In the genomic region with DNA sequence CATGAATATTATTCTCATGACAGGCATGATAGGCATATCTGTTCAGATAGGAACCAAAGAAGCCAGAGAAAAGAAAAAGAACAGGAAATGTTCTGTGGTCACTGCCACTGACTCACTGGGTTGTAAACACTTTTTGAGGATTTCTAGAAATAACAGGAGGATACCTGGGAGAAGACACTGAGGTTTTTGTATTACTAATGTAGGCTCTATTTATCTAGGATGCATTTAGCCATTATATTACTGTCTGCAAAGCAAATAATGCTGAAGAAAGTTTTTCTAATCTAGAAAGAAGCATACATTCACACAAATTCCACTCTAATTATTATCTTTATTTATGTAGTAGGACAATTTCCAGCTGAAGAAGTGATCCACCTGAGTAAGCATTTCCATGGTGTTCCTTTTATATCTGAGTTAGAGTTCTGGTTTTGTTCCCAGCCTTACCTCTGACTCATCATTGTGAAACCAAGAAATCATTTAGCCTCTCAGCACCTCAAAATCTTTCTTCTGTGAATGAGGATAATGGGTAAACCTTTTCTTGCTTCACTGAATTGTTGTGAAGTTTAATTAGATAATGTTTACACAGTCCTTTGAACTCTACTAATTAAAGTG, we compare ENCODE assay signal across 14 cellular contexts. TPM values are rescaled to one million over a fixed set of nuclear protein-coding genes. Genes with fewer than 3 reads are reported as not detected.
A peak's percentile ranks its signal among the peaks of the same experiment; 100 is the strongest.
DNase-seq lines count a peak whose midpoint lies in the region; ATAC-seq, FAIRE-seq and TF ChIP-seq lines count a peak whose summit lies in the region.
"Had no signal": no experiment of that assay in that cellular context is flagged by ENCODE, and none has a peak within 500 bp of the region (broad histone marks: within the 10 kb centered on the region; RNA-seq: fewer than 3 reads in every experiment).

No MANE protein-coding gene starts in this region.

- TF ChIP-seq POLR2A in GM12892 (IDR thresholded peaks at IDR 0.05; ENCODE audit: low read depth, low read length), result no peak

- H3K4me3 ChIP-seq in AG10803 (ENCODE audit: low read length), result no peak overlapping the region
- H3K4me3 ChIP-seq: ovary had no signal

- peak; percentile 54 for DNase-seq in AG10803 (ENCODE audit: low read depth)
- peak; percentile 59 for DNase-seq in HT-29 (ENCODE audit: low spot score)
- DNase-seq in astrocyte of the hippocampus (ENCODE audit: low read depth, low spot score), result peak; percentile 77
- no peak for DNase-seq in GM12892 (ENCODE audit: insufficient read length)
- DNase-seq in CD1c-positive myeloid dendritic cell (ENCODE audit: extremely low spot score), result no peak
- no peak for DNase-seq in T-helper 2 cell
- DNase-seq: activated CD4-positive, alpha-beta T cell treated with anti-CD3 and anti-CD28 coated beads for 1 hour; activated naive CD4-positive, alpha-beta T cell; effector memory CD4-positive, alpha-beta T cell; ovary; SIG-M5 had no signal

- no peak for TF ChIP-seq CTCF in AG10803 (conservative IDR thresholded peaks at IDR 0.05; ENCODE audit: low read length)

- FAIRE-seq in islet of Langerhans (lab: Jason Lieb, UNC), result peak; percentile 96
- FAIRE-seq in GM12892 (lab: Jason Lieb, UNC), result no peak

- ATAC-seq in HG02763 (IDR thresholded peaks at IDR 0.05; ENCODE audit: unreplicated experiment), result no peak

RNA-seq across cellular contexts. Expression of gene EPGN, which starts 40.2 kb away (rescaled TPM):
- total RNA-seq in HT-29 (2014; rRNA removed; shearing (Covaris generic)), result 0.26 TPM in 1 of 2 replicates, not detected in the other
- polyA plus RNA-seq in GM12892 (2012; ENCODE audit: missing spikeins), result not detected
- polyA plus RNA-seq: CD14-positive monocyte had no signal

Comparison
In these comparisons a context has a peak if more than half of its experiments do, and no peak if none do; other contexts are left out.
1. DNase-seq: peak in AG10803 (single experiment), HT-29 (single experiment) and astrocyte of the hippocampus (single experiment); none in GM12892 (single experiment), CD1c-positive myeloid dendritic cell (single experiment) and T-helper 2 cell (0 of 5).